10 cellular contexts compared by ENCODE assay signal in the genomic region with DNA sequence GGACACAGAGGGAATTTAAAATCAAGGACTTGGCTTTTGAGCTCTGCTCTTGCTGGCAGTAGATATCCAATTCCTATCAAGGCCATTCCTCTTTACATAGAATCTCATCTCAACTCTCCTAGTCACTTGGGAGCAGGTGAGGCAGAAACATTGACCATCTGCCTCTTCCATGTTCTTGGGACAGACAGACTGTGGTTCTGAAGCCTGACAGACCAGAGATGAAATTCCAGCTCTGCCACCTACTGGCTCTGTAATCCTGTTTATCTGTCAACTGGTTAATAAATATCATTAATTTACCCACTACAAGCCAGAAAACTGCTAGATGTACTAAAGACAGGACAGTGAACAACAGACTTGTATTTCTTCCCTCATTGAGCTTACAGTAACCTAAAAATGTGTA.
DNase-seq lines count a peak whose midpoint lies in the region; ATAC-seq and TF ChIP-seq lines count a peak whose summit lies in the region.
"Had no signal": no experiment of that assay in that cellular context is flagged by ENCODE, and none has a peak within 500 bp of the region (broad histone marks: within the 10 kb centered on the region; RNA-seq: fewer than 3 reads in every experiment).

No MANE protein-coding gene starts in this region.

- H3K27ac Mint-ChIP-seq in chondrocyte (ENCODE audit: unreplicated experiment) (no peak overlapping the region), neural progenitor cell (no peak overlapping the region)
- H3K27ac Mint-ChIP-seq: activated CD4-positive, alpha-beta T cell treated with anti-CD3 and anti-CD28 coated beads for 36 hours had no signal

- H3K4me3 Mint-ChIP-seq in chondrocyte (ENCODE audit: unreplicated experiment) (no peak overlapping the region), neural progenitor cell (no peak overlapping the region)
- H3K4me3 Mint-ChIP-seq: activated CD4-positive, alpha-beta T cell treated with anti-CD3 and anti-CD28 coated beads for 36 hours had no signal

- peaks cover 10% of the 10 kb centered on the region for H3K36me3 ChIP-seq in neural progenitor cell

- H3K27me3 Mint-ChIP-seq in chondrocyte (ENCODE audit: low read depth) (no peaks in the 10 kb centered on the region), neural progenitor cell (ENCODE audit: insufficient read depth, low read depth) (no peaks in the 10 kb centered on the region)
- H3K27me3 Mint-ChIP-seq: activated CD4-positive, alpha-beta T cell treated with anti-CD3 and anti-CD28 coated beads for 36 hours had no signal

- peaks cover 4% of the 10 kb centered on the region for H3K79me2 ChIP-seq in neural progenitor cell (ENCODE audit: low read depth)

- H3K4me1 Mint-ChIP-seq in chondrocyte (ENCODE audit: low read depth) (no peaks in the 10 kb centered on the region), neural progenitor cell (peaks cover 15% of the 10 kb centered on the region)
- H3K4me1 Mint-ChIP-seq: activated CD4-positive, alpha-beta T cell treated with anti-CD3 and anti-CD28 coated beads for 36 hours had no signal

- TF ChIP-seq CTCF in chondrocyte (IDR thresholded peaks at IDR 0.05) (peak; percentile 62), neural progenitor cell (IDR thresholded peaks at IDR 0.05) (peak; percentile 17)

- no peaks in the 10 kb centered on the region for H3K27me3 ChIP-seq in neural progenitor cell

- no peak overlapping the region for H3K27ac ChIP-seq in neural progenitor cell

- no peak for ATAC-seq in GM21723 (IDR thresholded peaks at IDR 0.05; ENCODE audit: unreplicated experiment)
- ATAC-seq: activated CD4-positive, alpha-beta T cell treated with anti-CD3 and anti-CD28 coated beads for 36 hours; left cardiac atrium had no signal

- DNase-seq in ELR (ENCODE audit: low read depth) (peak; percentile 22), NCI-H524 treated with DMSO at 0.1 percent for 48 hours (lab: John Stamatoyannopoulos, UW) (peak; percentile 49), chondrocyte (ENCODE audit: low spot score) (no peak), neural progenitor cell (ENCODE audit: low spot score) (no peak), NCI-H1417 treated with DMSO at 0.1 percent for 48 hours (lab: John Stamatoyannopoulos, UW) (no peak), mucosa of gallbladder (ENCODE audit: low spot score) (no peak)
- DNase-seq: activated CD4-positive, alpha-beta T cell treated with anti-CD3 and anti-CD28 coated beads for 36 hours; left cardiac atrium; stimulated activated naive CD4-positive, alpha-beta T cell had no signal

- no peak overlapping the region for H2AFZ ChIP-seq in neural progenitor cell (replicated peaks)

- no peak overlapping the region for H3K4me3 ChIP-seq in neural progenitor cell

- H3K4me1 ChIP-seq in neural progenitor cell, result peaks cover 17% of the 10 kb centered on the region

- H4K20me1 ChIP-seq in neural progenitor cell (ENCODE audit: low read depth), result no peaks in the 10 kb centered on the region

- no peaks in the 10 kb centered on the region for H3K9me3 Mint-ChIP-seq in chondrocyte (ENCODE audit: low read depth)
- peaks cover 7% of the 10 kb centered on the region for H3K9me3 Mint-ChIP-seq in neural progenitor cell

- no peak overlapping the region for H3K9ac ChIP-seq in neural progenitor cell

- peaks cover 16% of the 10 kb centered on the region for H3F3A ChIP-seq in neural progenitor cell (ENCODE audit: low read depth)

- H3K4me2 ChIP-seq in neural progenitor cell, result no peak overlapping the region

- H3K36me3 Mint-ChIP-seq in chondrocyte (ENCODE audit: low read depth) (no peaks in the 10 kb centered on the region), neural progenitor cell (peaks cover 22% of the 10 kb centered on the region)

- no peaks in the 10 kb centered on the region for H3K9me3 ChIP-seq in neural progenitor cell (ENCODE audit: low read depth)

Comparison
In these comparisons a context has a peak if more than half of its experiments do, and no peak if none do; other contexts are left out.
1. DNase-seq: peak in ELR (single experiment) and NCI-H524 treated with DMSO at 0.1 percent for 48 hours (single experiment); none in chondrocyte (single experiment), neural progenitor cell (single experiment), NCI-H1417 treated with DMSO at 0.1 percent for 48 hours (single experiment) and mucosa of gallbladder (single experiment).